8 cellular contexts compared by ENCODE assay signal in genomic region chr20:36836591-36837329, GRCh38. TPM values are rescaled to one million over a fixed set of nuclear protein-coding genes. Genes with fewer than 3 reads are reported as not detected.
DNase-seq lines count a peak whose midpoint lies in the region; ATAC-seq and TF ChIP-seq lines count a peak whose summit lies in the region.

No MANE protein-coding gene starts in this region.

- H3K4me3 ChIP-seq in GM06990 (replicated peaks; ENCODE audit: low read depth, low read length), result peak overlapping the region; percentile 22
- H3K4me3 ChIP-seq in breast epithelium, result no peak overlapping the region

- no peaks in the 10 kb centered on the region for H3K27me3 ChIP-seq in GM06990 (replicated peaks; ENCODE audit: control insufficient read depth, insufficient read depth, low read length)
- no peaks in the 10 kb centered on the region for H3K27me3 ChIP-seq in breast epithelium

- DNase-seq in GM06990 (ENCODE audit: extremely low read depth, insufficient read length) (peak; percentile 60), SK-N-DZ (ENCODE audit: low spot score) (peak; percentile 75), breast epithelium (ENCODE audit: low spot score in 2 of 2) (no peak), left kidney (ENCODE audit: low read depth, low spot score) (peak; percentile 74), epidermal melanocyte (ENCODE audit: insufficient read length, low spot score) (no peak)
- DNase-seq in stimulated activated naive CD8-positive, alpha-beta T cell treated with anti-CD3 and anti-CD28 coated beads, Interleukin-15, amount 100 ng/mL, for 72 hours, result peak; percentile 65 to 73

- peak; percentile 55 for ATAC-seq in stimulated activated naive CD8-positive, alpha-beta T cell treated with anti-CD3 and anti-CD28 coated beads, Interleukin-15, amount 100 ng/mL, for 72 hours
- ATAC-seq in GM21825 (IDR thresholded peaks at IDR 0.05; ENCODE audit: unreplicated experiment), result no peak

- H3K27me3 Mint-ChIP-seq in stimulated activated naive CD8-positive, alpha-beta T cell treated with anti-CD3 and anti-CD28 coated beads, Interleukin-15, amount 100 ng/mL, for 72 hours, result no peaks in the 10 kb centered on the region

- H3K4me1 Mint-ChIP-seq in stimulated activated naive CD8-positive, alpha-beta T cell treated with anti-CD3 and anti-CD28 coated beads, Interleukin-15, amount 100 ng/mL, for 72 hours, result peaks cover 40% of the 10 kb centered on the region

- peak overlapping the region; percentile 65 to 94 for H3K27ac Mint-ChIP-seq in stimulated activated naive CD8-positive, alpha-beta T cell treated with anti-CD3 and anti-CD28 coated beads, Interleukin-15, amount 100 ng/mL, for 72 hours

- TF ChIP-seq CTCF in GM06990 (IDR thresholded peaks at IDR 0.05; ENCODE audit: insufficient read depth, low read length, poor library complexity, severe bottlenecking) (peak; percentile 83), breast epithelium (IDR thresholded peaks at IDR 0.05) (no peak)

- no peak for TF ChIP-seq POLR2A in breast epithelium (IDR thresholded peaks at IDR 0.05)

- H3K27ac ChIP-seq in KOPT-K1 (ENCODE audit: low read depth, low read length, poor library complexity, severe bottlenecking), result peak overlapping the region; percentile 90
- H3K27ac ChIP-seq in breast epithelium, result peak overlapping the region; percentile 46 to 63

- H3K9me3 ChIP-seq in KOPT-K1 (ENCODE audit: insufficient read depth, low read length, poor library complexity, severe bottlenecking), result no peaks in the 10 kb centered on the region
- H3K9me3 ChIP-seq in breast epithelium, result no peaks in the 10 kb centered on the region

- H3K36me3 ChIP-seq in GM06990 (ENCODE audit: control insufficient read depth, insufficient read depth, low read length), result no peaks in the 10 kb centered on the region; the same call in 1 of the 2 replicates
- H3K36me3 ChIP-seq in KOPT-K1 (ENCODE audit: insufficient read depth, low read length), result no peaks in the 10 kb centered on the region; the same call in 1 of the 2 replicates
- no peaks in the 10 kb centered on the region for H3K36me3 ChIP-seq in breast epithelium

- no peaks in the 10 kb centered on the region for H3K9me3 Mint-ChIP-seq in stimulated activated naive CD8-positive, alpha-beta T cell treated with anti-CD3 and anti-CD28 coated beads, Interleukin-15, amount 100 ng/mL, for 72 hours

- H3K4me3 Mint-ChIP-seq in stimulated activated naive CD8-positive, alpha-beta T cell treated with anti-CD3 and anti-CD28 coated beads, Interleukin-15, amount 100 ng/mL, for 72 hours, result peak overlapping the region; percentile 92 to 94

- intact Hi-C loops in breast epithelium (cut with DNase I; ENCODE audit: low total_unique reads), result no loop called here

- H3K4me1 ChIP-seq in breast epithelium, result peaks cover 0 to 1% of the 10 kb centered on the region in 2 donors

RNA-seq across cellular contexts. Expression of gene TLDC2, which starts 39.2 kb away (rescaled TPM):
- 0.44 and 0.70 TPM in 2 replicates for polyA plus RNA-seq in SK-N-DZ (2014; cell fraction: cytosol; rRNA removed)
- polyA plus RNA-seq in SK-N-DZ (2014; cell fraction: nucleus; rRNA removed), result 0.06 and 0.30 TPM in 2 replicates
- total RNA-seq in breast epithelium, result 1 to 10 TPM in 1 of 3 donors, not detected in 2; 1.1 TPM

Comparison
In these comparisons a context has a peak if more than half of its experiments do, and no peak if none do; other contexts are left out.
1. DNase-seq: peak in GM06990 (single experiment), SK-N-DZ (single experiment), left kidney (single experiment) and stimulated activated naive CD8-positive, alpha-beta T cell treated with anti-CD3 and anti-CD28 coated beads, Interleukin-15, amount 100 ng/mL, for 72 hours (2 of 2); none in breast epithelium (0 of 2) and epidermal melanocyte (single experiment).